ENCODE assay signal across 1 cellular context in genomic region chr20:11267131-11267761, GRCh38.
TF ChIP-seq lines count a peak whose summit lies in the region.

No MANE protein-coding gene starts in this region.

TF ChIP-seq in GM12878, 131 proteins besides CTCF, POLR2A, EP300 and RAD21 (continued from another document and continues in another):
- TF ChIP-seq, protein P1, sequence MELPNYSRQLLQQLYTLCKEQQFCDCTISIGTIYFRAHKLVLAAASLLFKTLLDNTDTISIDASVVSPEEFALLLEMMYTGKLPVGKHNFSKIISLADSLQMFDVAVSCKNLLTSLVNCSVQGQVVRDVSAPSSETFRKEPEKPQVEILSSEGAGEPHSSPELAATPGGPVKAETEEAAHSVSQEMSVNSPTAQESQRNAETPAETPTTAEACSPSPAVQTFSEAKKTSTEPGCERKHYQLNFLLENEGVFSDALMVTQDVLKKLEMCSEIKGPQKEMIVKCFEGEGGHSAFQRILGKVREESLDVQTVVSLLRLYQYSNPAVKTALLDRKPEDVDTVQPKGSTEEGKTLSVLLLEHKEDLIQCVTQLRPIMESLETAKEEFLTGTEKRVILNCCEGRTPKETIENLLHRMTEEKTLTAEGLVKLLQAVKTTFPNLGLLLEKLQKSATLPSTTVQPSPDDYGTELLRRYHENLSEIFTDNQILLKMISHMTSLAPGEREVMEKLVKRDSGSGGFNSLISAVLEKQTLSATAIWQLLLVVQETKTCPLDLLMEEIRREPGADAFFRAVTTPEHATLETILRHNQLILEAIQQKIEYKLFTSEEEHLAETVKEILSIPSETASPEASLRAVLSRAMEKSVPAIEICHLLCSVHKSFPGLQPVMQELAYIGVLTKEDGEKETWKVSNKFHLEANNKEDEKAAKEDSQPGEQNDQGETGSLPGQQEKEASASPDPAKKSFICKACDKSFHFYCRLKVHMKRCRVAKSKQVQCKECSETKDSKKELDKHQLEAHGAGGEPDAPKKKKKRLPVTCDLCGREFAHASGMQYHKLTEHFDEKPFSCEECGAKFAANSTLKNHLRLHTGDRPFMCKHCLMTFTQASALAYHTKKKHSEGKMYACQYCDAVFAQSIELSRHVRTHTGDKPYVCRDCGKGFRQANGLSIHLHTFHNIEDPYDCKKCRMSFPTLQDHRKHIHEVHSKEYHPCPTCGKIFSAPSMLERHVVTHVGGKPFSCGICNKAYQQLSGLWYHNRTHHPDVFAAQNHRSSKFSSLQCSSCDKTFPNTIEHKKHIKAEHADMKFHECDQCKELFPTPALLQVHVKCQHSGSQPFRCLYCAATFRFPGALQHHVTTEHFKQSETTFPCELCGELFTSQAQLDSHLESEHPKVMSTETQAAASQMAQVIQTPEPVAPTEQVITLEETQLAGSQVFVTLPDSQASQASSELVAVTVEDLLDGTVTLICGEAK (IDR thresholded peaks at IDR 0.05; ENCODE audit: borderline replicate concordance): no peak; the same call in 1 of the 2 replicates
- TF ChIP-seq HDGF (IDR thresholded peaks at IDR 0.05): no peak
- TF ChIP-seq FOXK2 (IDR thresholded peaks at IDR 0.05): peak; percentile 92
- peak; percentile 74; the same call in 1 of the 2 replicates for TF ChIP-seq DPF2 (IDR thresholded peaks at IDR 0.05)
- no peak for TF ChIP-seq ZBTB11 (CRISPR knock-in tag; IDR thresholded peaks at IDR 0.05)
- TF ChIP-seq, protein P2, sequence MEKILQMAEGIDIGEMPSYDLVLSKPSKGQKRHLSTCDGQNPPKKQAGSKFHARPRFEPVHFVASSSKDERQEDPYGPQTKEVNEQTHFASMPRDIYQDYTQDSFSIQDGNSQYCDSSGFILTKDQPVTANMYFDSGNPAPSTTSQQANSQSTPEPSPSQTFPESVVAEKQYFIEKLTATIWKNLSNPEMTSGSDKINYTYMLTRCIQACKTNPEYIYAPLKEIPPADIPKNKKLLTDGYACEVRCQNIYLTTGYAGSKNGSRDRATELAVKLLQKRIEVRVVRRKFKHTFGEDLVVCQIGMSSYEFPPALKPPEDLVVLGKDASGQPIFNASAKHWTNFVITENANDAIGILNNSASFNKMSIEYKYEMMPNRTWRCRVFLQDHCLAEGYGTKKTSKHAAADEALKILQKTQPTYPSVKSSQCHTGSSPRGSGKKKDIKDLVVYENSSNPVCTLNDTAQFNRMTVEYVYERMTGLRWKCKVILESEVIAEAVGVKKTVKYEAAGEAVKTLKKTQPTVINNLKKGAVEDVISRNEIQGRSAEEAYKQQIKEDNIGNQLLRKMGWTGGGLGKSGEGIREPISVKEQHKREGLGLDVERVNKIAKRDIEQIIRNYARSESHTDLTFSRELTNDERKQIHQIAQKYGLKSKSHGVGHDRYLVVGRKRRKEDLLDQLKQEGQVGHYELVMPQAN (conservative IDR thresholded peaks at IDR 0.05): no peak
- no peak for TF ChIP-seq ZZZ3 (IDR thresholded peaks at IDR 0.05; ENCODE audit: control insufficient read depth, insufficient read length, low read depth)
- TF ChIP-seq TCF7 (IDR thresholded peaks at IDR 0.05; ENCODE audit: borderline replicate concordance): peak; percentile 69
- no peak for TF ChIP-seq STAT1 (conservative IDR thresholded peaks at IDR 0.05)
- TF ChIP-seq NFXL1 (IDR thresholded peaks at IDR 0.05; ENCODE audit: borderline replicate concordance): no peak
- TF ChIP-seq BCL11A (IDR thresholded peaks at IDR 0.05; ENCODE audit: low read depth, low read length): peak; percentile 54
- TF ChIP-seq, protein P3, sequence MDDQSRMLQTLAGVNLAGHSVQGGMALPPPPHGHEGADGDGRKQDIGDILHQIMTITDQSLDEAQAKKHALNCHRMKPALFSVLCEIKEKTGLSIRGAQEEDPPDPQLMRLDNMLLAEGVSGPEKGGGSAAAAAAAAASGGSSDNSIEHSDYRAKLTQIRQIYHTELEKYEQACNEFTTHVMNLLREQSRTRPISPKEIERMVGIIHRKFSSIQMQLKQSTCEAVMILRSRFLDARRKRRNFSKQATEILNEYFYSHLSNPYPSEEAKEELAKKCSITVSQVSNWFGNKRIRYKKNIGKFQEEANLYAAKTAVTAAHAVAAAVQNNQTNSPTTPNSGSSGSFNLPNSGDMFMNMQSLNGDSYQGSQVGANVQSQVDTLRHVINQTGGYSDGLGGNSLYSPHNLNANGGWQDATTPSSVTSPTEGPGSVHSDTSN (IDR thresholded peaks at IDR 0.05; ENCODE audit: insufficient replicate concordance, low read depth, low read length): no peak
- peak; percentile 85 for TF ChIP-seq TBL1XR1 (IDR thresholded peaks at IDR 0.05; ENCODE audit: low read depth, low read length)
- TF ChIP-seq TARDBP (IDR thresholded peaks at IDR 0.05; ENCODE audit: borderline replicate concordance): no peak
- TF ChIP-seq, protein P4, sequence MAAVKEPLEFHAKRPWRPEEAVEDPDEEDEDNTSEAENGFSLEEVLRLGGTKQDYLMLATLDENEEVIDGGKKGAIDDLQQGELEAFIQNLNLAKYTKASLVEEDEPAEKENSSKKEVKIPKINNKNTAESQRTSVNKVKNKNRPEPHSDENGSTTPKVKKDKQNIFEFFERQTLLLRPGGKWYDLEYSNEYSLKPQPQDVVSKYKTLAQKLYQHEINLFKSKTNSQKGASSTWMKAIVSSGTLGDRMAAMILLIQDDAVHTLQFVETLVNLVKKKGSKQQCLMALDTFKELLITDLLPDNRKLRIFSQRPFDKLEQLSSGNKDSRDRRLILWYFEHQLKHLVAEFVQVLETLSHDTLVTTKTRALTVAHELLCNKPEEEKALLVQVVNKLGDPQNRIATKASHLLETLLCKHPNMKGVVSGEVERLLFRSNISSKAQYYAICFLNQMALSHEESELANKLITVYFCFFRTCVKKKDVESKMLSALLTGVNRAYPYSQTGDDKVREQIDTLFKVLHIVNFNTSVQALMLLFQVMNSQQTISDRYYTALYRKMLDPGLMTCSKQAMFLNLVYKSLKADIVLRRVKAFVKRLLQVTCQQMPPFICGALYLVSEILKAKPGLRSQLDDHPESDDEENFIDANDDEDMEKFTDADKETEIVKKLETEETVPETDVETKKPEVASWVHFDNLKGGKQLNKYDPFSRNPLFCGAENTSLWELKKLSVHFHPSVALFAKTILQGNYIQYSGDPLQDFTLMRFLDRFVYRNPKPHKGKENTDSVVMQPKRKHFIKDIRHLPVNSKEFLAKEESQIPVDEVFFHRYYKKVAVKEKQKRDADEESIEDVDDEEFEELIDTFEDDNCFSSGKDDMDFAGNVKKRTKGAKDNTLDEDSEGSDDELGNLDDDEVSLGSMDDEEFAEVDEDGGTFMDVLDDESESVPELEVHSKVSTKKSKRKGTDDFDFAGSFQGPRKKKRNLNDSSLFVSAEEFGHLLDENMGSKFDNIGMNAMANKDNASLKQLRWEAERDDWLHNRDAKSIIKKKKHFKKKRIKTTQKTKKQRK (IDR thresholded peaks at IDR 0.05; ENCODE audit: low read depth, low read length): no peak
- peak in 1 of 2 experiments; percentile 14; a peak in 1 of 4 replicates for TF ChIP-seq CEBPB (IDR thresholded peaks at IDR 0.05; ENCODE audit: borderline replicate concordance in 1 of 2, low read depth in 2 of 2, low read length in 2 of 2)
- peak; percentile 51 to 66; a peak in 3 of 4 replicates for TF ChIP-seq BHLHE40 (IDR thresholded peaks at IDR 0.05; ENCODE audit: borderline replicate concordance in 1 of 2, low read depth in 2 of 2, low read length in 1 of 2)
- TF ChIP-seq ZSCAN29 (IDR thresholded peaks at IDR 0.05): no peak
- TF ChIP-seq, protein P5, sequence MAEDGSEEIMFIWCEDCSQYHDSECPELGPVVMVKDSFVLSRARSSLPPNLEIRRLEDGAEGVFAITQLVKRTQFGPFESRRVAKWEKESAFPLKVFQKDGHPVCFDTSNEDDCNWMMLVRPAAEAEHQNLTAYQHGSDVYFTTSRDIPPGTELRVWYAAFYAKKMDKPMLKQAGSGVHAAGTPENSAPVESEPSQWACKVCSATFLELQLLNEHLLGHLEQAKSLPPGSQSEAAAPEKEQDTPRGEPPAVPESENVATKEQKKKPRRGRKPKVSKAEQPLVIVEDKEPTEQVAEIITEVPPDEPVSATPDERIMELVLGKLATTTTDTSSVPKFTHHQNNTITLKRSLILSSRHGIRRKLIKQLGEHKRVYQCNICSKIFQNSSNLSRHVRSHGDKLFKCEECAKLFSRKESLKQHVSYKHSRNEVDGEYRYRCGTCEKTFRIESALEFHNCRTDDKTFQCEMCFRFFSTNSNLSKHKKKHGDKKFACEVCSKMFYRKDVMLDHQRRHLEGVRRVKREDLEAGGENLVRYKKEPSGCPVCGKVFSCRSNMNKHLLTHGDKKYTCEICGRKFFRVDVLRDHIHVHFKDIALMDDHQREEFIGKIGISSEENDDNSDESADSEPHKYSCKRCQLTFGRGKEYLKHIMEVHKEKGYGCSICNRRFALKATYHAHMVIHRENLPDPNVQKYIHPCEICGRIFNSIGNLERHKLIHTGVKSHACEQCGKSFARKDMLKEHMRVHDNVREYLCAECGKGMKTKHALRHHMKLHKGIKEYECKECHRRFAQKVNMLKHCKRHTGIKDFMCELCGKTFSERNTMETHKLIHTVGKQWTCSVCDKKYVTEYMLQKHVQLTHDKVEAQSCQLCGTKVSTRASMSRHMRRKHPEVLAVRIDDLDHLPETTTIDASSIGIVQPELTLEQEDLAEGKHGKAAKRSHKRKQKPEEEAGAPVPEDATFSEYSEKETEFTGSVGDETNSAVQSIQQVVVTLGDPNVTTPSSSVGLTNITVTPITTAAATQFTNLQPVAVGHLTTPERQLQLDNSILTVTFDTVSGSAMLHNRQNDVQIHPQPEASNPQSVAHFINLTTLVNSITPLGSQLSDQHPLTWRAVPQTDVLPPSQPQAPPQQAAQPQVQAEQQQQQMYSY (CRISPR knock-in tag; IDR thresholded peaks at IDR 0.05): no peak
- no peak for TF ChIP-seq TAF1 (IDR thresholded peaks at IDR 0.05; ENCODE audit: borderline replicate concordance, low read depth, low read length)
- no peak for TF ChIP-seq BRCA1 (IDR thresholded peaks at IDR 0.05; ENCODE audit: low read depth, low read length)
- TF ChIP-seq SMARCA5 (IDR thresholded peaks at IDR 0.05): no peak; the same call in 1 of the 2 replicates
- TF ChIP-seq SMAD5 (IDR thresholded peaks at IDR 0.05; ENCODE audit: low read depth): no peak
- no peak; the same call in 1 of the 2 replicates for TF ChIP-seq SMC3 (IDR thresholded peaks at IDR 0.05; ENCODE audit: borderline replicate concordance, low read length)
- TF ChIP-seq JUND (IDR thresholded peaks at IDR 0.05; ENCODE audit: low read depth, low read length): peak; percentile 85
- TF ChIP-seq ZBED1 (IDR thresholded peaks at IDR 0.05; ENCODE audit: borderline replicate concordance): peak; percentile 73
- no peak for TF ChIP-seq CBX3 (IDR thresholded peaks at IDR 0.05; ENCODE audit: borderline replicate concordance, low read depth)
- TF ChIP-seq POU2F2 (IDR thresholded peaks at IDR 0.05; ENCODE audit: borderline replicate concordance, low read depth, low read length): 0 out of 3 replicates have a peak, but pooled peaks have one; percentile 46
- TF ChIP-seq SUZ12 (IDR thresholded peaks at IDR 0.05; ENCODE audit: unreplicated experiment): no peak
- peak; percentile 90 for TF ChIP-seq MTA2 (IDR thresholded peaks at IDR 0.05; ENCODE audit: low read depth)
- TF ChIP-seq NRF1 (conservative IDR thresholded peaks at IDR 0.05; ENCODE audit: low read depth, low read length): no peak
- TF ChIP-seq EGR1 (IDR thresholded peaks at IDR 0.05; ENCODE audit: borderline replicate concordance in 1 of 2, low read depth in 2 of 2, low read length in 2 of 2): peak in 1 of 2 experiments; percentile 64; a peak in 1 of 3 replicates
- peak; percentile 73 for TF ChIP-seq CBX5 (IDR thresholded peaks at IDR 0.05; ENCODE audit: low read depth)
- peak; percentile 99 for TF ChIP-seq RELB (IDR thresholded peaks at IDR 0.05; ENCODE audit: low read depth)
- TF ChIP-seq E2F8 (IDR thresholded peaks at IDR 0.05; ENCODE audit: low read depth, partially characterized antibody): no peak
